In the genomic region with DNA sequence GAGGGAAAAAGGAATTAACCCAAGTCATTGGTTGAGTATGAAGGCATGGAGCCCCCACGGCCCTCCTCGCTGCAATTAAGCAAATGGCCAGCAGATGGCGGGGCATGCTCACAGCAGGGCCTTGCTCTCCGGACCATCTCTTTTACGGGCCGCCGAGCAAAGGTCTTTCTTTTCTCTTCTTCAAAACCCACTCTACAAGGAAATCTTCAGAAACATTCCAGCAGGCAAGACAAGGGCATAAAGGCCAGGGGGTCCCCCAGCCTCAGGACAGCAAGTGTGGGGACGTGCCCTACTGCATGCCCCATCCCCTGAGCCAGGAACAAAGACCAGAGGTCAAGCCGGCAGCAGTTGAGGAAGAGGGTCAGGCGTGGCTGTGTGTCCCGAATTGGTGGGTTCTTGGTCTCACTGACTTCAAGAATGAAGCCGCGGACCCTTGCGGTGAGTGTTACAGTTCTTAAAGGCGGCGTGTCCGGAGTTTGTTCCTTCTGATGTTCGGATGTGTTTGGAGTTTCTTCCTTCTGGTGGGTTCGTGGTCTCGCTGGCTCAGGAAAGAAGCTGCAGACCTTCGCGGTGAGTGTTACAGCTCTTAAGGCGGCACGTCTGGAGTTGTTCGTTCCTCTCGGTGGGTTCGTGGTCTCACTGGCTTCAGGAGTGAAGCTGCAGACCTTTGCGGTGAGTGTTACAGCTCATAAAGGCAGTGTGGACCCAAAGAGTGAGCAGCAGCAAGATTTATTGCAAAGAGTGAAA, we compare ENCODE assay signal across 8 cellular contexts. TPM values are rescaled to one million over a fixed set of nuclear protein-coding genes. Genes with fewer than 3 reads are reported as not detected.
DNase-seq lines count a peak whose midpoint lies in the region; ATAC-seq, FAIRE-seq and TF ChIP-seq lines count a peak whose summit lies in the region.
"Not testable (repeated sequence)": the region's sequence is repeated elsewhere in the genome, so short reads cannot be mapped to it uniquely, and the experiment has no call there.

No MANE protein-coding gene starts in this region.

- peak overlapping the region in 1 of 3 experiments; percentile 8 for H3K4me3 ChIP-seq in keratinocyte (ENCODE audit: control insufficient read depth in 2 of 3, extremely low read depth in 1 of 3, insufficient read depth in 2 of 3, low read depth in 1 of 3, low read length in 3 of 3)
- H3K4me3 ChIP-seq in spleen: peak overlapping the region; percentile 8 to 72 (median 38)

- intact Hi-C loops in spleen (cut with DNase I; ENCODE audit: low total_unique reads): loop anchor here (2.0 kb wide), 1 partner anchor 126 kb away; no protein-coding TSS in a partner anchor

- peak; percentile 9 for FAIRE-seq in keratinocyte (lab: Jason Lieb, UNC)

- not testable (repeated sequence) for H3K79me2 ChIP-seq in keratinocyte (ENCODE audit: control insufficient read depth, insufficient read depth, low read length)

- not testable (repeated sequence) for H3K36me3 ChIP-seq in keratinocyte (ENCODE audit: control insufficient read depth in 2 of 2, extremely low read depth in 1 of 2, insufficient read depth in 2 of 2, low read length in 2 of 2); spleen

- not testable (repeated sequence) for H4K20me1 ChIP-seq in keratinocyte (ENCODE audit: control insufficient read depth, extremely low read depth, insufficient read depth, low read length)

- dilution Hi-C loops in keratinocyte (cut with MboI; ENCODE audit: extremely low pct_ligation_motif_present, low sequenced_read_pairs): not testable (repeated sequence)

- not testable (repeated sequence) for H3K9me3 ChIP-seq in keratinocyte (ENCODE audit: control insufficient read depth, low read depth, low read length); spleen

- H3K4me1 ChIP-seq in keratinocyte (ENCODE audit: control insufficient read depth, extremely low read depth, insufficient read depth, low read length): not testable (repeated sequence)
- peaks cover 0 to 12% (median 10%) of the 10 kb centered on the region in 6 donors for H3K4me1 ChIP-seq in spleen

- TF ChIP-seq CTCF in keratinocyte (optimal IDR thresholded peaks at IDR 0.05 in 1 of 3, IDR thresholded peaks at IDR 0.05 in 1 of 3, conservative IDR thresholded peaks at IDR 0.05 in 1 of 3; ENCODE audit: extremely low read depth in 1 of 3, insufficient read depth in 2 of 3, low read length in 3 of 3) (peak; percentile 92 to 97 (median 94)), spleen (IDR thresholded peaks at IDR 0.05 in 8 of 11, conservative IDR thresholded peaks at IDR 0.05 in 3 of 11) (peak; percentile 91 to 98 (median 97))

- H3K27ac ChIP-seq in caudate nucleus (ENCODE audit: low read depth, low read length); keratinocyte (ENCODE audit: control insufficient read depth, insufficient read depth, low read length); spleen: not testable (repeated sequence)

- H2AFZ ChIP-seq in keratinocyte (ENCODE audit: control insufficient read depth, low read length): peak overlapping the region; percentile 41

- ATAC-seq in GM18511 (IDR thresholded peaks at IDR 0.05; ENCODE audit: unreplicated experiment) (peak; percentile 90), HG03378 (IDR thresholded peaks at IDR 0.05; ENCODE audit: unreplicated experiment) (peak; percentile 74)

- not testable (repeated sequence) for H3K27me3 ChIP-seq in keratinocyte (ENCODE audit: control insufficient read depth, extremely low read depth, insufficient read depth, low read length)
- H3K27me3 ChIP-seq in spleen (replicated peaks in 1 of 7): peaks cover 0 to 10% (median 0%) of the 10 kb centered on the region in 7 donors

- not testable (repeated sequence) for TF ChIP-seq POLR2A in spleen (IDR thresholded peaks at IDR 0.05)

- H3K9me1 ChIP-seq in keratinocyte (ENCODE audit: control insufficient read depth, extremely low read depth, insufficient read depth, low read length): not testable (repeated sequence)

- H3K4me2 ChIP-seq in keratinocyte (ENCODE audit: control insufficient read depth, extremely low read depth, insufficient read depth, low read depth, low read length): peak overlapping the region; percentile 49

- H3K9ac ChIP-seq in keratinocyte (ENCODE audit: control insufficient read depth, extremely low read depth, insufficient read depth, low read length): not testable (repeated sequence)

- WGBS in spleen, 5 donors: 3 to 17% (median 6%) methylated on average over 22 to 28 of the region's 28 CpGs

- DNase-seq in A172 (ENCODE audit: low spot score) (peak; percentile 68), NCI-H460 (ENCODE audit: extremely low read depth, low read depth) (peak; percentile 70), caudate nucleus (lab: John Stamatoyannopoulos, UW) (peak in 54 of 61 donors; percentile 16 to 76 (median 48)), spleen (peak; percentile 94)
- DNase-seq in activated CD4-positive, alpha-beta T cell treated with anti-CD3 and anti-CD28 coated beads for 24 hours (ENCODE audit: low read depth in 2 of 2): peak; percentile 83 to 87
- DNase-seq in keratinocyte (ENCODE audit: low read depth, low spot score): not testable (repeated sequence)

RNA-seq across cellular contexts. Expression of gene TOP1, which starts 59.6 kb away (rescaled TPM):
- total RNA-seq in A172 (2014; rRNA removed; shearing (Covaris generic)): 16.7 and 17.9 TPM in 2 replicates
- 41.4 and 48.9 TPM in 2 replicates for total RNA-seq in NCI-H460 (2014; rRNA removed; shearing (Covaris generic))
- 31.5 and 39.6 TPM in 2 replicates for polyA plus RNA-seq in NCI-H460 (2014; cell fraction: nucleus; rRNA removed)
- 13.8 to 25.2 TPM (median 20.4 TPM) in 3 replicates for polyA plus RNA-seq in keratinocyte
- polyA plus RNA-seq in keratinocyte (2011; ENCODE audit: low read depth): 249 TPM
- polyA plus RNA-seq in keratinocyte (2011; cell fraction: cytosol; rRNA removed): 15.7 and 22.8 TPM in 2 replicates
- 30.5 and 40.4 TPM in 2 replicates for polyA plus RNA-seq in keratinocyte (2011; cell fraction: nucleus; rRNA removed)
- polyA plus RNA-seq in keratinocyte (2012; ENCODE audit: low replicate concordance): 58.4 and 64.0 TPM in 2 replicates
- polyA minus RNA-seq in keratinocyte: 7.4 to 27.4 TPM (median 7.8 TPM) in 3 replicates
- 16.5 TPM for polyA minus RNA-seq in keratinocyte (2011; cell fraction: cytosol; rRNA and poly(A)+ RNA removed)
- 14.8 and 40.6 TPM in 2 replicates for polyA minus RNA-seq in keratinocyte (2011; cell fraction: nucleus; rRNA and poly(A)+ RNA removed)
- 10 to 100 TPM; 40.3 to 74.6 (median 52.7) TPM for total RNA-seq in spleen
- 10 to 100 TPM; 20.7 to 32.0 (median 27.4) TPM for polyA plus RNA-seq in spleen
